In the genomic region with DNA sequence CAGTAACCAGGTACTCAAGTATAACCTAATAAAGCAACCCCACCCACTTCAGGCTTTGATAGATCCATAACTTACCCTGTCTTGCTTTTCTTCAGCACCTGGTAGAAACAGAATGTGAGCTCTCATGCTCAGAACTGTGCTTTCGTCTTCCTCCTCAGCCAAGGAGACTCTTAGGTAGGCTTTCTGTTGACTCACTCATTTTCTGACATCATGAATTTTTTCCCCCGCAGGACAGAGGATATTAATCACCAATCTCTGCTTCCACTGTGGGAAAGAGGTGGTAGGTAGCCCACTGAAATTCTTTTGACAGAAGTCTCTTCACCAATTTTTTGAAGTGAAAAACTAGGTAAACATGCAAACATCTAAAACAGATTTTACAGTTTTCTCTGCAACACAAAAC, we compare ENCODE assay signal across 23 cellular contexts.
A peak's percentile ranks its signal among the peaks of the same experiment; 100 is the strongest.
DNase-seq lines count a peak whose midpoint lies in the region; ATAC-seq, FAIRE-seq and TF ChIP-seq lines count a peak whose summit lies in the region.
"Had no signal": no experiment of that assay in that cellular context is flagged by ENCODE, and none has a peak within 500 bp of the region (broad histone marks: within the 10 kb centered on the region; RNA-seq: fewer than 3 reads in every experiment).

No MANE protein-coding gene starts in this region.

- H3K4me1 Mint-ChIP-seq in GM23338: no peaks in the 10 kb centered on the region
- H3K4me1 Mint-ChIP-seq in activated T-cell treated with anti-CD3 and anti-CD28 coated beads, Interleukin-2, amount 50 U/mL, for 4 hours (ENCODE audit: low read depth): peaks cover 4% of the 10 kb centered on the region
- H3K4me1 Mint-ChIP-seq: CD8-positive, alpha-beta memory T cell had no signal

- H3K36me3 Mint-ChIP-seq in GM23338 (ENCODE audit: low read depth): no peaks in the 10 kb centered on the region
- H3K36me3 Mint-ChIP-seq in activated T-cell treated with anti-CD3 and anti-CD28 coated beads, Interleukin-2, amount 50 U/mL, for 4 hours (ENCODE audit: insufficient read depth): no peaks in the 10 kb centered on the region
- H3K36me3 Mint-ChIP-seq: CD8-positive, alpha-beta memory T cell had no signal

- H2BK5ac ChIP-seq in mesendoderm (ENCODE audit: low read length): no peak overlapping the region

- no peak for FAIRE-seq in bronchial epithelial cell (lab: Jason Lieb, UNC)
- FAIRE-seq: A204.1, D721Med, HTR-8/SVneo had no signal

- no peak overlapping the region for H3K56ac ChIP-seq in mesendoderm (ENCODE audit: low read length)

- H3K4me2 ChIP-seq in mesendoderm (ENCODE audit: low read length): no peak overlapping the region
- H3K4me2 ChIP-seq in GM23338: no peak overlapping the region

- H3K27ac Mint-ChIP-seq in GM23338: no peak overlapping the region
- H3K27ac Mint-ChIP-seq: CD8-positive, alpha-beta memory T cell had no signal

- H3K27ac ChIP-seq in mesendoderm (ENCODE audit: low read depth, low read length) (no peak overlapping the region), GM23338 (ENCODE audit: low read depth) (no peak overlapping the region)
- H3K27ac ChIP-seq: BLaER1 treated with 17β-estradiol and CSF1 and Interleukin-3, amounts not matched to agents 10 nM and 100 nM had no signal

- H2AFZ ChIP-seq in GM23338: no peak overlapping the region

- no peaks in the 10 kb centered on the region for H3K36me3 ChIP-seq in bronchial epithelial cell (ENCODE audit: control insufficient read depth, insufficient read depth, low read length)
- H3K36me3 ChIP-seq in mesendoderm (ENCODE audit: control insufficient read depth, insufficient read depth, low read length): no peaks in the 10 kb centered on the region
- no peaks in the 10 kb centered on the region for H3K36me3 ChIP-seq in GM23338 (ENCODE audit: insufficient read depth)
- H3K36me3 ChIP-seq: BLaER1 treated with 17β-estradiol and CSF1 and Interleukin-3, amounts not matched to agents 10 nM and 100 nM; HAP-1 had no signal

- H4K20me1 ChIP-seq in GM23338 (replicated peaks; ENCODE audit: insufficient read depth): no peaks in the 10 kb centered on the region
- H4K20me1 ChIP-seq: BLaER1 treated with 17β-estradiol and CSF1 and Interleukin-3, amounts not matched to agents 10 nM and 100 nM had no signal

- no peaks in the 10 kb centered on the region for H3F3A ChIP-seq in GM23338 (replicated peaks; ENCODE audit: low read depth)

- no peak overlapping the region for H3K23ac ChIP-seq in mesendoderm (ENCODE audit: low read length)

- peak overlapping the region; percentile 85 for H2BK15ac ChIP-seq in mesendoderm (replicated peaks; ENCODE audit: low read depth)

- H3K79me1 ChIP-seq in mesendoderm (ENCODE audit: low read length): no peaks in the 10 kb centered on the region

- no peak for TF ChIP-seq CTCF in bronchial epithelial cell (IDR thresholded peaks at IDR 0.05; ENCODE audit: insufficient read depth, low read length, severe bottlenecking)
- TF ChIP-seq CTCF in GM23338 (conservative IDR thresholded peaks at IDR 0.05; ENCODE audit: low read depth in 2 of 2): no peak

- H3K9me2 ChIP-seq in GM23338 (ENCODE audit: insufficient read depth): no peaks in the 10 kb centered on the region; the same call in 1 of the 2 replicates

- no peak overlapping the region for H4K8ac ChIP-seq in mesendoderm (ENCODE audit: low read depth, low read length)

- H3K4ac ChIP-seq in mesendoderm (ENCODE audit: low read depth, low read length): peak overlapping the region; percentile 9

- H3K27me3 Mint-ChIP-seq in GM23338 (ENCODE audit: insufficient read depth, low read depth, poor library complexity): peaks cover 1% of the 10 kb centered on the region
- H3K27me3 Mint-ChIP-seq in activated T-cell treated with anti-CD3 and anti-CD28 coated beads, Interleukin-2, amount 50 U/mL, for 4 hours (ENCODE audit: low read depth): no peaks in the 10 kb centered on the region
- H3K27me3 Mint-ChIP-seq: CD8-positive, alpha-beta memory T cell had no signal

- peaks cover 3% of the 10 kb centered on the region for H3K4me1 ChIP-seq in mesendoderm (ENCODE audit: control insufficient read depth, low read depth, low read length)
- no peaks in the 10 kb centered on the region; the same call in 1 of the 2 replicates for H3K4me1 ChIP-seq in GM23338 (ENCODE audit: insufficient read depth)
- H3K4me1 ChIP-seq: HAP-1 had no signal

- H3K4me3 ChIP-seq in bronchial epithelial cell (ENCODE audit: low read depth, low read length): no peak overlapping the region
- no peak overlapping the region for H3K4me3 ChIP-seq in mesendoderm (ENCODE audit: low read length)
- no peak overlapping the region for H3K4me3 ChIP-seq in GM23338
- H3K4me3 ChIP-seq: BLaER1 treated with 17β-estradiol and CSF1 and Interleukin-3, amounts not matched to agents 10 nM and 100 nM; HAP-1 had no signal

- no peak for ATAC-seq in GM23338
- ATAC-seq in activated T-cell treated with anti-CD3 and anti-CD28 coated beads, Interleukin-2, amount 50 U/mL, for 4 hours: no peak

- no peaks in the 10 kb centered on the region for H3K9me3 Mint-ChIP-seq in GM23338
- H3K9me3 Mint-ChIP-seq in activated T-cell treated with anti-CD3 and anti-CD28 coated beads, Interleukin-2, amount 50 U/mL, for 4 hours: peaks cover 4% of the 10 kb centered on the region

- H3K27me3 ChIP-seq in bronchial epithelial cell (ENCODE audit: control insufficient read depth, insufficient read depth, low read length) (no peaks in the 10 kb centered on the region), mesendoderm (ENCODE audit: insufficient read depth, low read length, poor library complexity) (no peaks in the 10 kb centered on the region), GM23338 (ENCODE audit: insufficient read depth) (no peaks in the 10 kb centered on the region)
- H3K27me3 ChIP-seq: BLaER1 treated with 17β-estradiol and CSF1 and Interleukin-3, amounts not matched to agents 10 nM and 100 nM had no signal

- no CpG with 5 or more reads among the region's 2 CpGs for WGBS in mesendoderm (ENCODE audit: extremely low coverage, insufficient coverage, low lambda C conversion rate)

- no peak overlapping the region for H2AK5ac ChIP-seq in mesendoderm (ENCODE audit: low read length)

- H3K79me2 ChIP-seq in mesendoderm (ENCODE audit: control insufficient read depth, insufficient read depth, low read length) (no peaks in the 10 kb centered on the region), GM23338 (replicated peaks; ENCODE audit: insufficient read depth) (no peaks in the 10 kb centered on the region)

- peak overlapping the region; percentile 68 for H3K18ac ChIP-seq in mesendoderm (ENCODE audit: low read length)

- H2BK120ac ChIP-seq in mesendoderm (ENCODE audit: low read depth, low read length): no peak overlapping the region

- no peak overlapping the region for H3K9ac ChIP-seq in mesendoderm (ENCODE audit: low read length)
- H3K9ac ChIP-seq: BLaER1 treated with 17β-estradiol and CSF1 and Interleukin-3, amounts not matched to agents 10 nM and 100 nM had no signal

- no peak overlapping the region for H3K4me3 Mint-ChIP-seq in GM23338
- no peak overlapping the region for H3K4me3 Mint-ChIP-seq in activated T-cell treated with anti-CD3 and anti-CD28 coated beads, Interleukin-2, amount 50 U/mL, for 4 hours
- H3K4me3 Mint-ChIP-seq: CD8-positive, alpha-beta memory T cell had no signal

- no peak overlapping the region for H4K5ac ChIP-seq in mesendoderm (ENCODE audit: low read length)

- peak; percentile 27 for DNase-seq in A172 (ENCODE audit: low spot score)
- DNase-seq in LHCN-M2 (ENCODE audit: low read depth): peak; percentile 36
- DNase-seq in bronchial epithelial cell (ENCODE audit: low read depth): peak; percentile 7
- DNase-seq in mesendoderm: no peak
- DNase-seq in GM23338 (ENCODE audit: low spot score): no peak
- no peak for DNase-seq in NCI-H2171 treated with DMSO at 0.1 percent for 48 hours (lab: John Stamatoyannopoulos, UW)
- DNase-seq in SIG-M5 treated with dmso at 0.1 percent for 504 hours (lab: John Stamatoyannopoulos, UW; ENCODE audit: unreplicated experiment): no peak
- DNase-seq in activated T-cell treated with anti-CD3 and anti-CD28 coated beads, Interleukin-2, amount 50 U/mL, for 4 hours: no peak
- DNase-seq: CD8-positive, alpha-beta memory T cell; DND-41; GF-D8; NCI-H1417; NCI-H187 treated with DMSO at 0.1 percent for 48 hours; NCI-H446 treated with DMSO at 0.1 percent for 48 hours; NCI-H748 treated with DMSO at 0.1 percent for 48 hours; OCI-M1; RPMI8226; SIG-M5 had no signal

TF ChIP-seq in GM23338, 12 proteins besides CTCF, POLR2A, EP300 and RAD21 (continues in another document):
- TF ChIP-seq JUNB (IDR thresholded peaks at IDR 0.05; ENCODE audit: unreplicated experiment): no peak
- TF ChIP-seq, protein P1, sequence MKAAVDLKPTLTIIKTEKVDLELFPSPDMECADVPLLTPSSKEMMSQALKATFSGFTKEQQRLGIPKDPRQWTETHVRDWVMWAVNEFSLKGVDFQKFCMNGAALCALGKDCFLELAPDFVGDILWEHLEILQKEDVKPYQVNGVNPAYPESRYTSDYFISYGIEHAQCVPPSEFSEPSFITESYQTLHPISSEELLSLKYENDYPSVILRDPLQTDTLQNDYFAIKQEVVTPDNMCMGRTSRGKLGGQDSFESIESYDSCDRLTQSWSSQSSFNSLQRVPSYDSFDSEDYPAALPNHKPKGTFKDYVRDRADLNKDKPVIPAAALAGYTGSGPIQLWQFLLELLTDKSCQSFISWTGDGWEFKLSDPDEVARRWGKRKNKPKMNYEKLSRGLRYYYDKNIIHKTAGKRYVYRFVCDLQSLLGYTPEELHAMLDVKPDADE (IDR thresholded peaks at IDR 0.05): no peak
- TF ChIP-seq EZH2phosphoT487 (IDR thresholded peaks at IDR 0.05; ENCODE audit: unreplicated experiment): no peak
- TF ChIP-seq ZNF331 (CRISPR knock-in tag; IDR thresholded peaks at IDR 0.05; ENCODE audit: low read depth): no peak
- TF ChIP-seq NANOG (IDR thresholded peaks at IDR 0.05; ENCODE audit: borderline replicate concordance): no peak

Comparison
In these comparisons a context has a peak if more than half of its experiments do, and no peak if none do; other contexts are left out.
1. DNase-seq: peak in A172 (single experiment), LHCN-M2 (single experiment) and bronchial epithelial cell (single experiment); none in mesendoderm (single experiment), GM23338 (single experiment), NCI-H2171 treated with DMSO at 0.1 percent for 48 hours (single experiment), SIG-M5 treated with dmso at 0.1 percent for 504 hours (single experiment) and activated T-cell treated with anti-CD3 and anti-CD28 coated beads, Interleukin-2, amount 50 U/mL, for 4 hours (single experiment).